Comparison of ENCODE assay signal across 9 cellular contexts in the genomic region with DNA sequence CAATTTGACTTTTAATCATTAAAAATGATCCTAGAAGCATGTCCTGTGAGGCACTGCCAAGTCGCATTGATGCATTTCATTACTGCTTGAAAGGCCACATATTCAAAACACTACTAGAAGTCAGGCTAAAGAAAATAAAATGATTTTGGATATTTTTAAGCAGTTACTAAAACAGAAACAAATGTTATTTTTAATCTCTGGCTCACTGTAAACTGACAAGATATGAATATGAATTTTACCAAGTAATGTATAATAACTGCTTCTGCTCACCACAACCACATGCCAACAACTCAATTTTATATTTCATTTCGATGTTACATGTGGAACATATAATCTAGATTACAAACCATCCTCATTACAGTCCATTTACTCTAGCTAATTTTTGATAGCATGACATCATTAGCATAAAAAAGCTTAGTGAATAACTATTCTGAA.
A peak's percentile ranks its signal among the peaks of the same experiment; 100 is the strongest.
DNase-seq lines count a peak whose midpoint lies in the region; ATAC-seq, FAIRE-seq and TF ChIP-seq lines count a peak whose summit lies in the region.
"Had no signal": no experiment of that assay in that cellular context is flagged by ENCODE, and none has a peak within 500 bp of the region (broad histone marks: within the 10 kb centered on the region; RNA-seq: fewer than 3 reads in every experiment).

No MANE protein-coding gene starts in this region.

- H4K20me1 ChIP-seq in OCI-LY3 (ENCODE audit: insufficient read depth, low read length): no peaks in the 10 kb centered on the region

- ATAC-seq in GM18858 (IDR thresholded peaks at IDR 0.05; ENCODE audit: unreplicated experiment): peak; percentile 53
- ATAC-seq in GM21737 (IDR thresholded peaks at IDR 0.05; ENCODE audit: unreplicated experiment): peak; percentile 33
- ATAC-seq in GM19463 (IDR thresholded peaks at IDR 0.05; ENCODE audit: unreplicated experiment): no peak

- peaks cover 11% of the 10 kb centered on the region for H3K4me1 ChIP-seq in OCI-LY3 (ENCODE audit: low read length)
- H3K4me1 ChIP-seq in muscle layer of duodenum (ENCODE audit: control insufficient read depth in 1 of 2, insufficient read depth in 2 of 2, low read length in 2 of 2): peaks cover 23 to 56% of the 10 kb centered on the region in 2 donors

- no peak for TF ChIP-seq POLR2A in H54 (IDR thresholded peaks at IDR 0.05; ENCODE audit: low read depth, low read length)

- no peak overlapping the region for H3K9ac ChIP-seq in OCI-LY3 (ENCODE audit: low read length)

- DNase-seq in NOMO-1 (lab: John Stamatoyannopoulos, UW; ENCODE audit: unreplicated experiment in 2 of 2): no peak
- no peak for DNase-seq in H54 (ENCODE audit: insufficient read length, low spot score)
- DNase-seq in T1000 (lab: John Stamatoyannopoulos, UW): no peak
- DNase-seq: glutamatergic neuron had no signal

- H3K27me3 ChIP-seq in OCI-LY3 (ENCODE audit: low read depth, low read length) (peaks cover 40% of the 10 kb centered on the region), muscle layer of duodenum (ENCODE audit: low read depth, low read length) (no peaks in the 10 kb centered on the region)

- H2AFZ ChIP-seq in OCI-LY3 (ENCODE audit: low read depth, low read length): no peak overlapping the region

- H3K27ac ChIP-seq in OCI-LY3 (ENCODE audit: low read length) (no peak overlapping the region), muscle layer of duodenum (ENCODE audit: low read length) (peak overlapping the region; percentile 45)

- H3K36me3 ChIP-seq in OCI-LY3 (replicated peaks; ENCODE audit: low read depth, low read length) (no peaks in the 10 kb centered on the region), muscle layer of duodenum (ENCODE audit: control insufficient read depth in 1 of 2, insufficient read depth in 2 of 2, low read length in 2 of 2) (no peaks in the 10 kb centered on the region)

- H3K9me3 ChIP-seq in OCI-LY3 (ENCODE audit: insufficient read depth, low read length) (no peaks in the 10 kb centered on the region), muscle layer of duodenum (ENCODE audit: control insufficient read depth in 1 of 2, low read length in 2 of 2) (no peaks in the 10 kb centered on the region)

- FAIRE-seq in H54 (lab: Jason Lieb, UNC): no peak

- H3K4me3 ChIP-seq in OCI-LY3 (ENCODE audit: low read length) (no peak overlapping the region), muscle layer of duodenum (ENCODE audit: low read depth in 1 of 2, low read length in 2 of 2) (no peak overlapping the region)

- H3K79me2 ChIP-seq in OCI-LY3 (ENCODE audit: low read length): no peaks in the 10 kb centered on the region

- TF ChIP-seq CTCF in OCI-LY3 (IDR thresholded peaks at IDR 0.05; ENCODE audit: low read depth, low read length): no peak

- peak overlapping the region; percentile 28 for H3K4me2 ChIP-seq in OCI-LY3 (ENCODE audit: low read length)
